In genomic region chr1:246572795-246573194, GRCh38 we compare ENCODE assay signal across 14 cellular contexts. TPM values are rescaled to one million over a fixed set of nuclear protein-coding genes. Genes with fewer than 3 reads are reported as not detected.
A peak's percentile ranks its signal among the peaks of the same experiment; 100 is the strongest.
DNase-seq lines count a peak whose midpoint lies in the region; ATAC-seq, FAIRE-seq and TF ChIP-seq lines count a peak whose summit lies in the region.
"Had no signal": no experiment of that assay in that cellular context is flagged by ENCODE, and none has a peak within 500 bp of the region (broad histone marks: within the 10 kb centered on the region; RNA-seq: fewer than 3 reads in every experiment).

No MANE protein-coding gene starts in this region.

- H3K36me3 ChIP-seq in Karpas-422 (ENCODE audit: insufficient read depth, low read length), result no peaks in the 10 kb centered on the region; the same call in 1 of the 2 replicates
- H3K36me3 ChIP-seq in K562 (ENCODE audit: control insufficient read depth, insufficient read depth, low read length), result peaks cover 25% of the 10 kb centered on the region
- peaks cover 0 to 5% (median 0%) of the 10 kb centered on the region in 6 donors for H3K36me3 ChIP-seq in spleen

- peak overlapping the region; percentile 78 for H3K27ac ChIP-seq in Karpas-422 (ENCODE audit: low read length)
- H3K27ac ChIP-seq in K562 (ENCODE audit: extremely low read depth, low read depth, low read length), result peak overlapping the region; percentile 85
- H3K27ac ChIP-seq in spleen, result peak overlapping the region; percentile 21 to 99 (median 91)

- H3K27me3 ChIP-seq in Karpas-422 (ENCODE audit: low read length) (no peaks in the 10 kb centered on the region), K562 (ENCODE audit: control insufficient read depth in 2 of 2, insufficient read depth in 2 of 2, low read length in 2 of 2) (no peaks in the 10 kb centered on the region), spleen (replicated peaks in 1 of 7) (no peaks in the 10 kb centered on the region)

- peak overlapping the region; percentile 6 for H3K4me2 ChIP-seq in Karpas-422 (ENCODE audit: low read depth, low read length, poor library complexity, severe bottlenecking)
- peak overlapping the region; percentile 38 for H3K4me2 ChIP-seq in K562 (ENCODE audit: insufficient read depth, low read length)

- CTCF ChIA-PET in activated CD8-positive, alpha-beta memory T cell treated with anti-CD3 and anti-CD28 coated beads, Interleukin-2, amount 10 ng/mL, durations not matched to agents 7 days and 5 days (lab: Charles Lee), result no interaction called here
- CTCF ChIA-PET in K562 (lab: Yijun Ruan, JAX; ENCODE audit: low intra/inter-chr PET ratio), result no interaction called here

- H3K9me2 ChIP-seq in Karpas-422 (replicated peaks; ENCODE audit: insufficient read depth, low read length), result no peaks in the 10 kb centered on the region

- H3K4me1 Mint-ChIP-seq in activated CD8-positive, alpha-beta memory T cell treated with anti-CD3 and anti-CD28 coated beads, Interleukin-2, amount 10 ng/mL, durations not matched to agents 7 days and 5 days, result peaks cover 48% of the 10 kb centered on the region

- TF ChIP-seq RAD21 in K562 (CRISPR knock-in tag; conservative IDR thresholded peaks at IDR 0.05 in 1 of 2, IDR thresholded peaks at IDR 0.05 in 1 of 2), result no peak

- H2AFZ ChIP-seq in Karpas-422 (ENCODE audit: low read length) (no peak overlapping the region), K562 (ENCODE audit: low read depth, low read length) (no peak overlapping the region)

- H3K4me3 ChIP-seq in Karpas-422 (ENCODE audit: low read length) (no peak overlapping the region), K562 (no peak overlapping the region), spleen (no peak overlapping the region)

- no peaks in the 10 kb centered on the region for H3K9me1 ChIP-seq in K562 (ENCODE audit: control insufficient read depth, insufficient read depth, low read length)

- TF ChIP-seq CTCF in K562 (IDR thresholded peaks at IDR 0.05 in 2 of 3, conservative IDR thresholded peaks at IDR 0.05 in 1 of 3; ENCODE audit: insufficient read depth in 2 of 3, low read depth in 1 of 3, low read length in 3 of 3) (no peak), spleen (IDR thresholded peaks at IDR 0.05 in 8 of 11, conservative IDR thresholded peaks at IDR 0.05 in 3 of 11) (no peak)

- intact Hi-C loops in K562 (cut with micrococcal nuclease), result loop anchor here (10.0 kb wide), 1 partner anchor 268 kb away; no protein-coding TSS in a partner anchor
- intact Hi-C loops in spleen (cut with DNase I; ENCODE audit: low total_unique reads), result no loop called here

- DNase-seq in activated CD8-positive, alpha-beta memory T cell treated with anti-CD3 and anti-CD28 coated beads, Interleukin-2, amount 10 ng/mL, durations not matched to agents 7 days and 5 days, result no peak
- no peak for DNase-seq in activated CD8-positive, alpha-beta memory T cell treated with anti-CD3 and anti-CD28 coated beads for 24 hours
- DNase-seq in Karpas-422, result no peak
- DNase-seq in K562 (ENCODE audit: extremely low read depth in 1 of 4, low spot score in 3 of 4), result no peak
- DNase-seq in spleen, result no peak
- DNase-seq in stimulated activated CD4-positive, alpha-beta T cell treated with anti-CD3 and anti-CD28 coated beads, Interleukin-4, amount 100 ng/mL, for 4 hours, result no peak
- DNase-seq in NCI-H1092 (lab: John Stamatoyannopoulos, UW), result no peak
- DNase-seq in EL, result no peak
- DNase-seq: activated CD8-positive, alpha-beta memory T cell treated with anti-CD3 and anti-CD28 coated beads, Interleukin-2, amount 50 U/mL, for 48 hours; nucleus accumbens; PC-3; stimulated activated CD4-positive, alpha-beta T cell treated with anti-CD3 and anti-CD28 coated beads, Interleukin-15, amount 100 ng/mL, for 24 hours; T-helper 9 cell had no signal

- no peak for TF ChIP-seq EP300 in K562 (IDR thresholded peaks at IDR 0.05; ENCODE audit: low read length)

- no peaks in the 10 kb centered on the region for H3K9me3 ChIP-seq in Karpas-422 (ENCODE audit: low read length)
- 0 out of 2 replicates have a peak, but pooled peaks cover 2% of the 10 kb centered on the region for H3K9me3 ChIP-seq in K562 (replicated peaks; ENCODE audit: control insufficient read depth, insufficient read depth, low read depth, low read length)
- H3K9me3 ChIP-seq in spleen, result no peaks in the 10 kb centered on the region

- peaks cover 25% of the 10 kb centered on the region for H3K36me3 Mint-ChIP-seq in activated CD8-positive, alpha-beta memory T cell treated with anti-CD3 and anti-CD28 coated beads, Interleukin-2, amount 10 ng/mL, durations not matched to agents 7 days and 5 days

- H3K4me1 ChIP-seq in Karpas-422 (ENCODE audit: low read length) (peaks cover 76% of the 10 kb centered on the region), K562 (replicated peaks in 1 of 2; ENCODE audit: control insufficient read depth in 2 of 2, insufficient read depth in 2 of 2, low read length in 2 of 2) (peaks cover 18 to 57% of the 10 kb centered on the region in 2 experiments), spleen (peaks cover 39 to 95% (median 77%) of the 10 kb centered on the region in 6 donors)

- no peaks in the 10 kb centered on the region for H3K27me3 Mint-ChIP-seq in activated CD8-positive, alpha-beta memory T cell treated with anti-CD3 and anti-CD28 coated beads, Interleukin-2, amount 10 ng/mL, durations not matched to agents 7 days and 5 days

- H3K4me3 Mint-ChIP-seq in activated CD8-positive, alpha-beta memory T cell treated with anti-CD3 and anti-CD28 coated beads, Interleukin-2, amount 10 ng/mL, durations not matched to agents 7 days and 5 days, result no peak overlapping the region

- 55% methylated on average over 3 of the region's 3 CpGs for WGBS in K562 (ENCODE audit: insufficient coverage, low coverage, missing lambda C conversion rate)
- WGBS in spleen, 5 donors, result 25 to 50% (median 30%) methylated on average over 3 of the region's 3 CpGs

- H3K27ac Mint-ChIP-seq in activated CD8-positive, alpha-beta memory T cell treated with anti-CD3 and anti-CD28 coated beads, Interleukin-2, amount 10 ng/mL, durations not matched to agents 7 days and 5 days, result peak overlapping the region; percentile 19

- FAIRE-seq in K562 (lab: Jason Lieb, UNC), result no peak
- FAIRE-seq: endometrium had no signal

- no peak for TF ChIP-seq POLR2A in K562 (conservative IDR thresholded peaks at IDR 0.05)
- no peak for TF ChIP-seq POLR2A in spleen (IDR thresholded peaks at IDR 0.05)

- no peaks in the 10 kb centered on the region for H3K9me3 Mint-ChIP-seq in activated CD8-positive, alpha-beta memory T cell treated with anti-CD3 and anti-CD28 coated beads, Interleukin-2, amount 10 ng/mL, durations not matched to agents 7 days and 5 days (ENCODE audit: low read depth)

- ATAC-seq in activated CD8-positive, alpha-beta memory T cell treated with anti-CD3 and anti-CD28 coated beads, Interleukin-2, amount 10 ng/mL, durations not matched to agents 7 days and 5 days, result no peak
- no peak for ATAC-seq in K562
- ATAC-seq: PC-3 had no signal

- POLR2A ChIA-PET in K562 (lab: Yijun Ruan, JAX), result no interaction called here

- no TSS peak for BruUV-seq in K562 (replicated peaks; lab: Mats Ljungman, UMichigan)

- in situ Hi-C loops in K562 (cut with MboI), result no loop called here

- H3K9ac ChIP-seq in Karpas-422 (ENCODE audit: low read length), result no peak overlapping the region
- peak overlapping the region in 1 of 2 experiments; percentile 58; a peak in 2 of 4 replicates for H3K9ac ChIP-seq in K562 (ENCODE audit: insufficient read depth in 1 of 2, low read depth in 2 of 2, low read length in 2 of 2)

- no peaks in the 10 kb centered on the region for H4K20me1 ChIP-seq in Karpas-422 (ENCODE audit: insufficient read depth, low read depth, low read length)
- H4K20me1 ChIP-seq in K562 (replicated peaks; ENCODE audit: control insufficient read depth, insufficient read depth, low read length), result no peaks in the 10 kb centered on the region

- H3K79me2 ChIP-seq in Karpas-422 (ENCODE audit: low read length) (peaks cover 97% of the 10 kb centered on the region), K562 (ENCODE audit: control insufficient read depth, insufficient read depth, low read length) (peaks cover 99% of the 10 kb centered on the region)

RNA-seq across cellular contexts. Expression of gene CNST, which starts 6.5 kb away (rescaled TPM):
- 10 to 100 TPM; 27.3 to 30.2 TPM for total RNA-seq in activated CD8-positive, alpha-beta memory T cell treated with anti-CD3 and anti-CD28 coated beads, Interleukin-2, amount 10 ng/mL, durations not matched to agents 7 days and 5 days
- 25.3 and 29.7 TPM in 2 replicates for total RNA-seq in Karpas-422 (2014; rRNA removed; shearing (Covaris generic); ENCODE audit: low replicate concordance)
- total RNA-seq in K562 (2011; cell fraction: chromatin; rRNA removed; ENCODE audit: low replicate concordance), result 251 and 301 TPM in 2 replicates
- 61.0 and 78.0 TPM in 2 replicates for total RNA-seq in K562 (2011; cell fraction: nucleolus; rRNA removed)
- 82.1 and 87.6 TPM in 2 replicates for total RNA-seq in K562 (2011; cell fraction: nucleoplasm; rRNA removed)
- 23.9 and 25.2 TPM in 2 replicates for total RNA-seq in K562 (2014; rRNA removed)
- total RNA-seq in K562 (2014; rRNA removed; fragmentation: Illumina TruSeq; extraction: Trizol), result 39.1 and 46.1 TPM in 2 replicates
- 29.9 and 31.1 TPM in 2 replicates for total RNA-seq in K562 (2015; rRNA removed; fragmentation: Illumina TruSeq; extraction: Trizol)
- 45.5 and 55.3 TPM in 2 replicates for total RNA-seq in K562 (2021)
- polyA plus RNA-seq in K562 (2011; rRNA removed), result 41.4 and 43.9 TPM in 2 replicates
- 11.5 and 23.2 TPM in 2 replicates for polyA plus RNA-seq in K562 (2011; cell fraction: cytosol; rRNA removed)
- 37.1 and 53.3 TPM in 2 replicates for polyA plus RNA-seq in K562 (2011; cell fraction: nucleus; rRNA removed)
- 16.1 and 19.6 TPM in 2 replicates for polyA plus RNA-seq in K562 (2012)
- 30.1 and 30.8 TPM in 2 replicates for polyA plus RNA-seq in K562 (2014; fragmentation: Illumina TruSeq; extraction: Trizol)
- 10 to 100 TPM; 17.0 to 22.9 TPM for polyA plus RNA-seq in K562 (2014; fragmentation: Nextera tagmentation; extraction: Ambion mirVana)
- 20.6 and 23.3 TPM in 2 replicates for polyA plus RNA-seq in K562 (2014; rRNA removed)
- polyA minus RNA-seq in K562 (2011; rRNA and poly(A)+ RNA removed), result 210 and 261 TPM in 2 replicates
- polyA minus RNA-seq in K562 (2011; cell fraction: cytosol; rRNA and poly(A)+ RNA removed), result 25.3 and 33.2 TPM in 2 replicates
- polyA minus RNA-seq in K562 (2011; cell fraction: nucleus; rRNA and poly(A)+ RNA removed), result 50.6 and 123 TPM in 2 replicates
- total RNA-seq in spleen, result 10 to 100 TPM; 28.8 to 40.5 (median 31.9) TPM
- 1 to 10 TPM; 7.5 to 8.6 (median 8.1) TPM for polyA plus RNA-seq in spleen

RNA-seq across cellular contexts. Expression of gene TFB2M, which starts 6.7 kb away (rescaled TPM):
- total RNA-seq in activated CD8-positive, alpha-beta memory T cell treated with anti-CD3 and anti-CD28 coated beads, Interleukin-2, amount 10 ng/mL, durations not matched to agents 7 days and 5 days, result 10 to 100 TPM in 1 of 2 experiments, 1 to 10 TPM in 1; 7.2 to 13.9 TPM
- total RNA-seq in Karpas-422 (2014; rRNA removed; shearing (Covaris generic); ENCODE audit: low replicate concordance), result 20.5 and 27.7 TPM in 2 replicates
- total RNA-seq in K562 (2011; cell fraction: chromatin; rRNA removed; ENCODE audit: low replicate concordance), result 23.8 and 25.2 TPM in 2 replicates
- 22.5 TPM in 2 replicates for total RNA-seq in K562 (2011; cell fraction: nucleolus; rRNA removed)
- total RNA-seq in K562 (2011; cell fraction: nucleoplasm; rRNA removed), result 17.8 and 18.7 TPM in 2 replicates
- total RNA-seq in K562 (2014; rRNA removed), result 51.1 and 55.1 TPM in 2 replicates
- 72.3 and 80.2 TPM in 2 replicates for total RNA-seq in K562 (2014; rRNA removed; fragmentation: Illumina TruSeq; extraction: Trizol)
- total RNA-seq in K562 (2015; rRNA removed; fragmentation: Illumina TruSeq; extraction: Trizol), result 48.2 and 55.2 TPM in 2 replicates
- total RNA-seq in K562 (2021), result 63.0 and 63.6 TPM in 2 replicates
- polyA plus RNA-seq in K562 (2011; rRNA removed), result 50.7 and 70.6 TPM in 2 replicates
- polyA plus RNA-seq in K562 (2011; cell fraction: cytosol; rRNA removed), result 19.8 and 24.0 TPM in 2 replicates
- 13.3 and 16.0 TPM in 2 replicates for polyA plus RNA-seq in K562 (2011; cell fraction: nucleus; rRNA removed)
- 27.6 and 52.8 TPM in 2 replicates for polyA plus RNA-seq in K562 (2012)
- 63.5 and 65.0 TPM in 2 replicates for polyA plus RNA-seq in K562 (2014; fragmentation: Illumina TruSeq; extraction: Trizol)
- 100 to 1,000 TPM; 141 to 162 TPM for polyA plus RNA-seq in K562 (2014; fragmentation: Nextera tagmentation; extraction: Ambion mirVana)
- 77.7 and 78.1 TPM in 2 replicates for polyA plus RNA-seq in K562 (2014; rRNA removed)
- 27.1 and 29.2 TPM in 2 replicates for polyA minus RNA-seq in K562 (2011; rRNA and poly(A)+ RNA removed)
- 14.7 and 15.6 TPM in 2 replicates for polyA minus RNA-seq in K562 (2011; cell fraction: cytosol; rRNA and poly(A)+ RNA removed)
- 14.9 and 19.1 TPM in 2 replicates for polyA minus RNA-seq in K562 (2011; cell fraction: nucleus; rRNA and poly(A)+ RNA removed)
- total RNA-seq in spleen, result 10 to 100 TPM in 1 of 7 donors, 1 to 10 TPM in 6; 7.2 to 11.9 (median 8.7) TPM
- 10 to 100 TPM in 1 of 3 donors, 1 to 10 TPM in 2; 7.4 to 10.2 (median 9.2) TPM for polyA plus RNA-seq in spleen
